ENCODE assay signal across 26 cellular contexts in genomic region chr1:34907487-34908090, GRCh38. TPM values are rescaled to one million over a fixed set of nuclear protein-coding genes. Genes with fewer than 3 reads are reported as not detected.
DNase-seq lines count a peak whose midpoint lies in the region; ATAC-seq, FAIRE-seq and TF ChIP-seq lines count a peak whose summit lies in the region.
"Had no signal": no experiment of that assay in that cellular context is flagged by ENCODE, and none has a peak within 500 bp of the region (broad histone marks: within the 10 kb centered on the region; RNA-seq: fewer than 3 reads in every experiment).

No MANE protein-coding gene starts in this region.

- FAIRE-seq in GM12878 (lab: Jason Lieb, UNC), result no peak

- no peak for TF ChIP-seq CTCF in GM12878 (IDR thresholded peaks at IDR 0.05 in 2 of 3, conservative IDR thresholded peaks at IDR 0.05 in 1 of 3; ENCODE audit: control insufficient read depth in 2 of 3, extremely low read depth in 1 of 3, insufficient read depth in 1 of 3, low read depth in 3 of 3, low read length in 3 of 3)
- no peak for TF ChIP-seq CTCF in nephron progenitor cell (IDR thresholded peaks at IDR 0.05)
- TF ChIP-seq CTCF in right atrium auricular region (IDR thresholded peaks at IDR 0.05), result no peak

- no peaks in the 10 kb centered on the region for H4K20me1 ChIP-seq in GM12878 (ENCODE audit: control insufficient read depth, insufficient read depth)

- no peak overlapping the region for H3K4me3 Mint-ChIP-seq in activated naive CD4-positive, alpha-beta T cell treated with anti-CD3 and anti-CD28 coated beads for 36 hours
- no peak overlapping the region for H3K4me3 Mint-ChIP-seq in nephron progenitor cell
- H3K4me3 Mint-ChIP-seq: activated CD4-positive, alpha-beta memory T cell treated with anti-CD3 and anti-CD28 coated beads for 36 hours; mesothelial cell of epicardium; natural killer cell; T-helper 2 cell treated with Interferon-gamma antibody and Interleukin-4, amounts not matched to agents 5 μg/mL and 100 μg/mL, for 36 hours had no signal

- H3K27ac ChIP-seq in GM12878 (ENCODE audit: control insufficient read depth, insufficient read depth) (no peak overlapping the region), right atrium auricular region (no peak overlapping the region)
- H3K27ac ChIP-seq: adrenal gland, colonic mucosa, heart right ventricle, RWPE1, sigmoid colon, SK-N-MC had no signal

- H3K27ac Mint-ChIP-seq in activated naive CD4-positive, alpha-beta T cell treated with anti-CD3 and anti-CD28 coated beads for 36 hours, result no peak overlapping the region
- no peak overlapping the region for H3K27ac Mint-ChIP-seq in nephron progenitor cell
- H3K27ac Mint-ChIP-seq: activated CD4-positive, alpha-beta memory T cell treated with anti-CD3 and anti-CD28 coated beads for 36 hours; mesothelial cell of epicardium; natural killer cell; T-helper 2 cell treated with Interferon-gamma antibody and Interleukin-4, amounts not matched to agents 5 μg/mL and 100 μg/mL, for 36 hours had no signal

- H3K27me3 ChIP-seq in GM12878 (replicated peaks in 1 of 2; ENCODE audit: control insufficient read depth in 2 of 2, insufficient read depth in 2 of 2, low read length in 1 of 2), result no peaks in the 10 kb centered on the region; a peak in 1 of 4 replicates
- no peaks in the 10 kb centered on the region for H3K27me3 ChIP-seq in right atrium auricular region
- H3K27me3 ChIP-seq: adrenal gland, colonic mucosa, sigmoid colon had no signal

- no peak overlapping the region for H3K4me2 ChIP-seq in GM12878 (ENCODE audit: control insufficient read depth, insufficient read depth)

- no peaks in the 10 kb centered on the region for H3K9me3 ChIP-seq in GM12878 (replicated peaks; ENCODE audit: control insufficient read depth, insufficient read depth, low read length)
- H3K9me3 ChIP-seq in right atrium auricular region, result no peaks in the 10 kb centered on the region
- H3K9me3 ChIP-seq: adrenal gland, colonic mucosa, heart right ventricle, sigmoid colon had no signal

- TF ChIP-seq POLR2A in GM12878 (IDR thresholded peaks at IDR 0.05; ENCODE audit: low read depth, low read length), result no peak

- peaks cover 4% of the 10 kb centered on the region for H3K27me3 Mint-ChIP-seq in activated naive CD4-positive, alpha-beta T cell treated with anti-CD3 and anti-CD28 coated beads for 36 hours (ENCODE audit: low read depth)
- peaks cover 25% of the 10 kb centered on the region for H3K27me3 Mint-ChIP-seq in nephron progenitor cell (ENCODE audit: low read depth, poor library complexity)

- no peaks in the 10 kb centered on the region for H3K79me2 ChIP-seq in GM12878 (ENCODE audit: control insufficient read depth, insufficient read depth, low read length)

- TF ChIP-seq EP300 in GM12878 (IDR thresholded peaks at IDR 0.05; ENCODE audit: borderline replicate concordance in 1 of 2, control insufficient read depth in 1 of 2, low read depth in 2 of 2, low read length in 2 of 2), result no peak

- WGBS in GM12878 (ENCODE audit: insufficient coverage, insufficient replicate concordance, low lambda C conversion rate, missing lambda C conversion rate), result 66% methylated on average over 5 of the region's 5 CpGs

- no peak overlapping the region for H3K9ac ChIP-seq in GM12878 (ENCODE audit: control insufficient read depth, insufficient read depth, low read length)

- H3K4me1 Mint-ChIP-seq in activated naive CD4-positive, alpha-beta T cell treated with anti-CD3 and anti-CD28 coated beads for 36 hours (ENCODE audit: low read depth), result no peaks in the 10 kb centered on the region
- H3K4me1 Mint-ChIP-seq in nephron progenitor cell, result no peaks in the 10 kb centered on the region
- H3K4me1 Mint-ChIP-seq: mesothelial cell of epicardium had no signal

- POLR2A ChIA-PET in GM12878 (lab: Charles Lee), result no interaction called here

- DNase-seq in activated naive CD4-positive, alpha-beta T cell treated with anti-CD3 and anti-CD28 coated beads for 36 hours, result peak; percentile 37
- no peak for DNase-seq in activated naive CD4-positive, alpha-beta T cell (lab: John Stamatoyannopoulos, UW)
- DNase-seq in NCI-H1048 (lab: John Stamatoyannopoulos, UW) (peak; percentile 63), GM12878 (ENCODE audit: low read depth, low spot score) (no peak), nephron progenitor cell (peak; percentile 39), occipital lobe (lab: John Stamatoyannopoulos, UW) (no peak), GF-D8 (lab: John Stamatoyannopoulos, UW) (no peak), right atrium auricular region (ENCODE audit: low spot score) (no peak)
- DNase-seq: activated CD4-positive, alpha-beta memory T cell treated with anti-CD3 and anti-CD28 coated beads for 36 hours; activated effector memory CD4-positive, alpha-beta T cell treated with anti-CD3 and anti-CD28 coated beads, Interleukin-2, amount 50 U/mL, for 16 hours; adrenal gland; colonic mucosa; GOT3; heart right ventricle; left colon; natural killer cell; NCI-H1092; NCI-H2081; NCI-H510A; sigmoid colon; stimulated activated CD4-positive, alpha-beta T cell treated with anti-CD3 and anti-CD28 coated beads, Interleukin-15, amount 100 ng/mL, for 24 hours had no signal

- no peaks in the 10 kb centered on the region for H3K36me3 ChIP-seq in GM12878 (ENCODE audit: control insufficient read depth in 2 of 2, insufficient read depth in 2 of 2, low read length in 1 of 2)
- no peaks in the 10 kb centered on the region for H3K36me3 ChIP-seq in right atrium auricular region
- H3K36me3 ChIP-seq: adrenal gland, colonic mucosa, heart right ventricle, sigmoid colon had no signal

- in situ Hi-C loops in GM12878 (cut with MboI), result no loop called here

- no TSS peak for BruUV-seq in GM12878 (replicated peaks; lab: Mats Ljungman, UMichigan)

- no peaks in the 10 kb centered on the region for H3K9me3 Mint-ChIP-seq in activated naive CD4-positive, alpha-beta T cell treated with anti-CD3 and anti-CD28 coated beads for 36 hours
- no peaks in the 10 kb centered on the region for H3K9me3 Mint-ChIP-seq in nephron progenitor cell
- H3K9me3 Mint-ChIP-seq: activated CD4-positive, alpha-beta memory T cell treated with anti-CD3 and anti-CD28 coated beads for 36 hours; mesothelial cell of epicardium; natural killer cell; T-helper 2 cell treated with Interferon-gamma antibody and Interleukin-4, amounts not matched to agents 5 μg/mL and 100 μg/mL, for 36 hours had no signal

- H3K4me3 ChIP-seq in GM12878 (no peak overlapping the region), right atrium auricular region (no peak overlapping the region)
- H3K4me3 ChIP-seq: adrenal gland, colonic mucosa, heart right ventricle, sigmoid colon, SK-N-MC had no signal

- CTCF ChIA-PET in activated naive CD4-positive, alpha-beta T cell treated with anti-CD3 and anti-CD28 coated beads for 36 hours (lab: Charles Lee), result interaction anchor here (0.9 kb wide), 1 partner anchor 121 kb away, joined by 4 read pairs; no protein-coding TSS in a partner anchor
- CTCF ChIA-PET in GM12878 (lab: Yijun Ruan, JAX), result no interaction called here

- intact Hi-C loops in activated naive CD4-positive, alpha-beta T cell treated with anti-CD3 and anti-CD28 coated beads for 36 hours (cut with micrococcal nuclease), result no loop called here
- intact Hi-C loops in GM12878 (cut with micrococcal nuclease; ENCODE audit: unreplicated experiment), result no loop called here

- TF ChIP-seq RAD21 in GM12878 (IDR thresholded peaks at IDR 0.05; ENCODE audit: insufficient read depth, low read depth, low read length), result no peak

- SMC1A ChIA-PET in GM12878 (lab: Charles Lee; ENCODE audit: uncharacterized antibody, unreplicated experiment), result interaction anchor here (0.5 to 0.6 kb wide), 2 partner anchors 53 to 334 kb away, joined by 3 to 4 read pairs; no protein-coding TSS in a partner anchor

- no peak overlapping the region for H2AFZ ChIP-seq in GM12878 (ENCODE audit: control insufficient read depth, low read depth, low read length)

- RAD21 ChIA-PET in GM12878 (lab: Charles Lee; ENCODE audit: unreplicated experiment), result no interaction called here

- H3K4me1 ChIP-seq in GM12878 (ENCODE audit: control insufficient read depth, insufficient read depth, low read length) (no peaks in the 10 kb centered on the region), right atrium auricular region (no peaks in the 10 kb centered on the region)
- H3K4me1 ChIP-seq: adrenal gland, colonic mucosa, heart right ventricle, sigmoid colon had no signal

- H3K36me3 Mint-ChIP-seq in activated naive CD4-positive, alpha-beta T cell treated with anti-CD3 and anti-CD28 coated beads for 36 hours (ENCODE audit: low read depth), result no peaks in the 10 kb centered on the region
- no peaks in the 10 kb centered on the region for H3K36me3 Mint-ChIP-seq in nephron progenitor cell (ENCODE audit: low read depth)
- H3K36me3 Mint-ChIP-seq: activated CD4-positive, alpha-beta memory T cell treated with anti-CD3 and anti-CD28 coated beads for 36 hours; mesothelial cell of epicardium; natural killer cell had no signal

- no peak for ATAC-seq in GM12878
- ATAC-seq: heart right ventricle, left colon, natural killer cell had no signal

RNA-seq across cellular contexts. Expression of gene DLGAP3, which starts 21.9 kb away (rescaled TPM):
- total RNA-seq in activated naive CD4-positive, alpha-beta T cell treated with anti-CD3 and anti-CD28 coated beads for 36 hours, result under 1 TPM; 0.69 to 0.74 TPM
- total RNA-seq in GM12878 (2013; cell fraction: nucleolus; rRNA removed), result 0.42 and 0.77 TPM in 2 replicates
- total RNA-seq in GM12878 (2014; rRNA removed) (0.05 and 0.11 TPM in 2 replicates), GM12878 (2014; rRNA removed; fragmentation: Illumina TruSeq; extraction: Trizol) (0.04 TPM in 1 of 2 replicates, not detected in the other), GM12878 (2021) (0.15 and 0.21 TPM in 2 replicates), occipital lobe (3.1 TPM), right atrium auricular region (under 1 TPM in 1 of 2 donors, not detected in 1; 0.43 TPM)
- not detected for polyA plus RNA-seq in GM12878 (2011; ENCODE audit: low read depth)
- polyA plus RNA-seq in GM12878 (2011; rRNA removed) (0.03 TPM in 1 of 2 replicates, not detected in the other), GM12878 (2014; fragmentation: Illumina TruSeq; extraction: Trizol) (not detected in 2 replicates), GM12878 (2014; fragmentation: Nextera tagmentation; extraction: Ambion mirVana) (not detected), GM12878 (2014; rRNA removed) (0.12 and 0.16 TPM in 2 replicates), GM12878 (2016; fragmentation: Nextera tagmentation; extraction: Ambion mirVana) (under 1 TPM in 1 of 2 experiments, not detected in 1; 0.05 TPM)
- 0.05 and 0.06 TPM in 2 replicates for polyA plus RNA-seq in GM12878 (2011; cell fraction: cytosol; rRNA removed)
- polyA plus RNA-seq in GM12878 (2011; cell fraction: nucleus; rRNA removed), result 0.16 and 0.42 TPM in 2 replicates
- 0.21 and 0.34 TPM in 2 replicates for polyA plus RNA-seq in GM12878 (2012)
- 0.31 TPM in 1 of 2 replicates, not detected in the other for polyA minus RNA-seq in GM12878 (2011; rRNA and poly(A)+ RNA removed)
- not detected in 2 replicates for polyA minus RNA-seq in GM12878 (2011; cell fraction: cytosol; rRNA and poly(A)+ RNA removed)
- polyA minus RNA-seq in GM12878 (2011; cell fraction: nucleus; rRNA and poly(A)+ RNA removed), result 0.48 and 0.67 TPM in 2 replicates
- total RNA-seq: A172 had no signal

RNA-seq across cellular contexts. Expression of gene SMIM12, which starts 48.0 kb away (rescaled TPM):
- 10 to 100 TPM; 37.6 to 38.6 TPM for total RNA-seq in activated naive CD4-positive, alpha-beta T cell treated with anti-CD3 and anti-CD28 coated beads for 36 hours
- total RNA-seq in GM12878 (2013; cell fraction: nucleolus; rRNA removed), result 26.1 and 28.7 TPM in 2 replicates
- total RNA-seq in GM12878 (2014; rRNA removed) (39.4 and 41.0 TPM in 2 replicates), GM12878 (2014; rRNA removed; fragmentation: Illumina TruSeq; extraction: Trizol) (37.1 and 38.7 TPM in 2 replicates), GM12878 (2021) (42.4 and 45.6 TPM in 2 replicates), occipital lobe (8.6 TPM), right atrium auricular region (10 to 100 TPM; 26.6 to 34.0 TPM)
- polyA plus RNA-seq in GM12878 (2011; ENCODE audit: low read depth), result 24.7 TPM
- polyA plus RNA-seq in GM12878 (2011; rRNA removed) (24.2 and 39.2 TPM in 2 replicates), GM12878 (2014; fragmentation: Illumina TruSeq; extraction: Trizol) (45.5 and 55.9 TPM in 2 replicates), GM12878 (2014; fragmentation: Nextera tagmentation; extraction: Ambion mirVana) (10 to 100 TPM; 26.1 to 42.9 TPM), GM12878 (2014; rRNA removed) (45.3 and 48.9 TPM in 2 replicates), GM12878 (2016; fragmentation: Nextera tagmentation; extraction: Ambion mirVana) (10 to 100 TPM; 64.0 to 81.5 TPM)
- 49.0 and 50.5 TPM in 2 replicates for polyA plus RNA-seq in GM12878 (2011; cell fraction: cytosol; rRNA removed)
- 17.7 and 20.6 TPM in 2 replicates for polyA plus RNA-seq in GM12878 (2011; cell fraction: nucleus; rRNA removed)
- polyA plus RNA-seq in GM12878 (2012), result 26.0 and 31.6 TPM in 2 replicates
- polyA minus RNA-seq in GM12878 (2011; rRNA and poly(A)+ RNA removed), result 20.8 and 22.8 TPM in 2 replicates
- 6.4 and 9.4 TPM in 2 replicates for polyA minus RNA-seq in GM12878 (2011; cell fraction: cytosol; rRNA and poly(A)+ RNA removed)
- polyA minus RNA-seq in GM12878 (2011; cell fraction: nucleus; rRNA and poly(A)+ RNA removed), result 9.3 and 17.4 TPM in 2 replicates

Comparison
In these comparisons a context has a peak if more than half of its experiments do, and no peak if none do; other contexts are left out.
1. DNase-seq: peak in activated naive CD4-positive, alpha-beta T cell treated with anti-CD3 and anti-CD28 coated beads for 36 hours (single experiment), NCI-H1048 (single experiment) and nephron progenitor cell (single experiment); none in activated naive CD4-positive, alpha-beta T cell (0 of 4), GM12878 (single experiment), occipital lobe (single experiment), GF-D8 (single experiment) and right atrium auricular region (single experiment).